Comparison of ENCODE assay signal across 2 cellular contexts in the genomic region with DNA sequence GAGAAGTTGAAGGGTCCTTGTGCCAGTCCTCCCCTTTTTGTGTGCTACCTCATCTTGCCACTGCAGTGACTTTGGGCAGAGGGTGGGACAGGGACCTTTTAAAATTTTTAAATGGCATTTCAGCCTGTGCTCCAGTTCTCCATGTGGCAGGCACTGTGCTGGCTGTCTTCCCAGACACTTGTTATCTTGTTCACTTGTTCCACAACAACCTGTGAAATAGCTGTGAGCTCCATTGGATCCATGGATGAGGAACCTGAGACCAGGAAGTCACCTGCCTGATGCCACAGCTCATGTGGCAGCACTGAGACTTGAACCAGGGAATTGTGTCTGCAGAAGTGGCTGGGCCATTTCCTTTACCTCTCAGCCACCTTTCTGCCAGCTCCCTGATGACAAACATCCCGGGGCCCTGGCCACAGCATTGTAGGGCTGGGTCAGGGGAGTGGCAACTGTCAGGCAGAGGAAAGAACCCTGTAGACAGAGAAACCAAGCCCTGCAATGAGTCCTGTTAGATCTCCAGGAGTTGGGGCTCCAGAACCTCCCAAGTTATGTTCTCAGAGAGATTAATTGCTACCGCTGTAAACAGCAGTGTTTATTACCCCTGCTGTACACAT.
A peak's percentile ranks its signal among the peaks of the same experiment; 100 is the strongest.
TF ChIP-seq lines count a peak whose summit lies in the region.

No MANE protein-coding gene starts in this region.

TF ChIP-seq in liver, 16 proteins besides CTCF, POLR2A, EP300 and RAD21:
- TF ChIP-seq REST (IDR thresholded peaks at IDR 0.05) (no peak), YY1 (IDR thresholded peaks at IDR 0.05) (peak; percentile 62), MAX (IDR thresholded peaks at IDR 0.05) (peak; percentile 64)

TF ChIP-seq in HepG2, 621 proteins besides CTCF, POLR2A, EP300 and RAD21:
- no peak for TF ChIP-seq POLR2AphosphoS5 (IDR thresholded peaks at IDR 0.05; ENCODE audit: low read depth, low read length)
TF ChIP-seq in HepG2: peak in this region for 0.
